In genomic region chr10:7687228-7687907, GRCh38 we compare ENCODE assay signal across 8 cellular contexts. TPM values are rescaled to one million over a fixed set of nuclear protein-coding genes. Genes with fewer than 3 reads are reported as not detected.
DNase-seq lines count a peak whose midpoint lies in the region; ATAC-seq and TF ChIP-seq lines count a peak whose summit lies in the region.

No MANE protein-coding gene starts in this region.

- H3K4me1 ChIP-seq in endodermal cell (ENCODE audit: control insufficient read depth, insufficient read depth, low read length), result no peaks in the 10 kb centered on the region

- no peaks in the 10 kb centered on the region for H3K27me3 ChIP-seq in endodermal cell (ENCODE audit: control insufficient read depth, insufficient read depth, low read length, poor library complexity, severe bottlenecking)

- no peak overlapping the region for H3K4me3 ChIP-seq in endodermal cell (ENCODE audit: low read length)

- H3K4me1 Mint-ChIP-seq in endodermal cell (no peaks in the 10 kb centered on the region), mesothelial cell of epicardium (peaks cover 3% of the 10 kb centered on the region)

- ATAC-seq in GM21447 (IDR thresholded peaks at IDR 0.05; ENCODE audit: unreplicated experiment), result peak; percentile 98

- H3K36me3 ChIP-seq in endodermal cell (ENCODE audit: control insufficient read depth, insufficient read depth, low read length), result no peaks in the 10 kb centered on the region

- no peak overlapping the region for H3K27ac Mint-ChIP-seq in endodermal cell
- no peak overlapping the region for H3K27ac Mint-ChIP-seq in mesothelial cell of epicardium

- TF ChIP-seq CTCF in endodermal cell (conservative IDR thresholded peaks at IDR 0.05) (peak; percentile 96), mesothelial cell of epicardium (IDR thresholded peaks at IDR 0.05; ENCODE audit: unreplicated experiment) (peak; percentile 63)

- no peak overlapping the region for H3K4me3 Mint-ChIP-seq in endodermal cell
- no peak overlapping the region for H3K4me3 Mint-ChIP-seq in mesothelial cell of epicardium

- H3K27me3 Mint-ChIP-seq in endodermal cell (ENCODE audit: insufficient read depth), result peaks cover 23% of the 10 kb centered on the region
- H3K27me3 Mint-ChIP-seq in mesothelial cell of epicardium (ENCODE audit: low read depth), result peaks cover 15% of the 10 kb centered on the region

- no peak overlapping the region for H3K27ac ChIP-seq in endodermal cell (ENCODE audit: low read depth, low read length)

- WGBS in endodermal cell (ENCODE audit: insufficient coverage in 1 of 2, insufficient read length in 1 of 2), 2 experiments, result 27 to 32% methylated on average over 14 to 19 of the region's 20 CpGs

- H3K9me3 Mint-ChIP-seq in endodermal cell (peaks cover 40% of the 10 kb centered on the region), mesothelial cell of epicardium (peaks cover 37% of the 10 kb centered on the region)

- DNase-seq in DMS114 treated with DMSO at 0.1 percent for 48 hours (lab: John Stamatoyannopoulos, UW; ENCODE audit: unreplicated experiment) (peak; percentile 94), HT-29 (ENCODE audit: low spot score) (peak; percentile 89), NOMO-1 treated with DMSO at 0.1 percent for 48 hours (lab: John Stamatoyannopoulos, UW; ENCODE audit: unreplicated experiment) (peak; percentile 93), endodermal cell (peak; percentile 95), mesothelial cell of epicardium (ENCODE audit: low spot score in 2 of 2, unreplicated experiment in 2 of 2) (peak; percentile 63 to 79)
- DNase-seq in activated CD8-positive, alpha-beta memory T cell treated with anti-CD3 and anti-CD28 coated beads for 4 hours (ENCODE audit: low read depth in 2 of 2), result peak; percentile 44 to 48
- DNase-seq in stimulated activated CD8-positive, alpha-beta memory T cell treated with anti-CD3 and anti-CD28 coated beads, Interleukin-4, amount 100 ng/mL, for 24 hours (ENCODE audit: low read depth), result peak; percentile 57

- no peak overlapping the region for H3K9ac ChIP-seq in endodermal cell (ENCODE audit: extremely low read depth, low read length, poor library complexity, severe bottlenecking)

- H3K36me3 Mint-ChIP-seq in endodermal cell (ENCODE audit: low read depth), result no peaks in the 10 kb centered on the region
- no peaks in the 10 kb centered on the region for H3K36me3 Mint-ChIP-seq in mesothelial cell of epicardium

- H3K9me3 ChIP-seq in endodermal cell (ENCODE audit: control insufficient read depth, low read length), result peaks cover 37% of the 10 kb centered on the region

RNA-seq across cellular contexts. Expression of gene ITIH2, which starts 15.7 kb away (rescaled TPM):
- total RNA-seq in HT-29 (2014; rRNA removed; shearing (Covaris generic)), result not detected in 2 replicates
- total RNA-seq in endodermal cell (not detected), mesothelial cell of epicardium (not detected in 3 replicates)
- polyA plus RNA-seq in endodermal cell (2013, experiment 1 of 2), result not detected
- polyA plus RNA-seq in endodermal cell (2013, experiment 2 of 2), result not detected

RNA-seq across cellular contexts. Expression of gene ITIH5, which starts 20.6 kb away (rescaled TPM):
- total RNA-seq in HT-29 (2014; rRNA removed; shearing (Covaris generic)), result not detected in 2 replicates
- total RNA-seq in endodermal cell (1 to 10 TPM; 2.9 to 5.3 TPM), mesothelial cell of epicardium (17.2 to 21.0 TPM (median 20.9 TPM) in 3 replicates)
- polyA plus RNA-seq in endodermal cell (2013, experiment 1 of 2), result 1.2 TPM
- 1.5 TPM for polyA plus RNA-seq in endodermal cell (2013, experiment 2 of 2)
